ENCODE assay signal across 8 cellular contexts in the genomic region with DNA sequence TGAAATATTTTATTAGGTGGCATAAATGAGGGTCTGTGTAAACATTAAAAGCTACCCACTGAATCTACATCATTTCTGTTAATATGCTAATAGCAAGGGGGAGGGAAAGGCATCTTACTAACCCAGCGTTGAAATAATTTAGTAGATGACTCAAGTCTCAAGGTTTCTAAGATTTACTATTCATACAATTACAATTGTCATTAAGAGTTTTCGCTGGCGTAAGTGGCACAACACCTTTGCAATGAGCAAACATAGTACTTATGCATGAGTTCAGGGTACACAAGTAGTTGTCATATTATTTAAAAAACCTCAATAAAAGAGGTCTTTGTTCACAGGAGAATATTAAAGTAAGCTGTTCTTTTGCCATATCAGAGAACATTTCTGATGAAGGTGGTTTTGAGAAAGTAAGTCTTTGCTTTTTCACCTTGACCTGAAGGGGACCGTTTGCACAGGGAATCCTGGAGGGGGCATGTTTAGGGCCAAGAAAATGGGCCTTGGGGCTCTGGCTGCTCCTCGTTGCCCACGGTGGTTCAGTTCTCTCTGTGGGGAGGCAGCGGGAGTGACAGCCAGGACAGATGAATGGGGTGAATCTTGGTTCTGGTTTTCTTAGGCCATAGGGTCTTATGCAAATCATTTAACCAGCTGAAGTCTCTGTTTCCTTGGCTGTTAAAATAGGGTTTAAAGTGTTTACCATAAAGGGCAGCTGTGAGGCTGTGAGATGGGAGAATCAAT. TPM values are rescaled to one million over a fixed set of nuclear protein-coding genes. Genes with fewer than 3 reads are reported as not detected.
DNase-seq lines count a peak whose midpoint lies in the region; ATAC-seq and TF ChIP-seq lines count a peak whose summit lies in the region.

No MANE protein-coding gene starts in this region.

- no peaks in the 10 kb centered on the region for H3K27me3 ChIP-seq in MG63

- DNase-seq in glutamatergic neuron: no peak
- DNase-seq in MG63: no peak
- DNase-seq in GDM1 (lab: John Stamatoyannopoulos, UW): no peak
- no peak for DNase-seq in SK-N-DZ (ENCODE audit: low spot score)
- no peak for DNase-seq in KG1 (lab: John Stamatoyannopoulos, UW)

- no peaks in the 10 kb centered on the region for H3K9me3 ChIP-seq in MG63

- no peaks in the 10 kb centered on the region for H3K36me3 ChIP-seq in MG63

- H3K4me3 Mint-ChIP-seq in IgD-negative memory B cell: peak overlapping the region; percentile 91 to 99 (median 98)
- no peak overlapping the region for H3K4me3 Mint-ChIP-seq in glutamatergic neuron (ENCODE audit: unreplicated experiment)

- no peak for TF ChIP-seq CTCF in glutamatergic neuron (IDR thresholded peaks at IDR 0.05; ENCODE audit: partially characterized antibody, unreplicated experiment)

- TF ChIP-seq POLR2A in GM15510 (IDR thresholded peaks at IDR 0.05; ENCODE audit: borderline replicate concordance, extremely low read depth, insufficient read length): peak; percentile 67

- H3K27me3 Mint-ChIP-seq in IgD-negative memory B cell (no peaks in the 10 kb centered on the region), glutamatergic neuron (ENCODE audit: unreplicated experiment) (no peaks in the 10 kb centered on the region)

- ATAC-seq in GM21367 (IDR thresholded peaks at IDR 0.05; ENCODE audit: unreplicated experiment): peak; percentile 19

- H3K9me3 Mint-ChIP-seq in IgD-negative memory B cell (no peaks in the 10 kb centered on the region), glutamatergic neuron (ENCODE audit: unreplicated experiment) (no peaks in the 10 kb centered on the region)

- H3K4me3 ChIP-seq in MG63: no peak overlapping the region

- H3K4me1 Mint-ChIP-seq in IgD-negative memory B cell (peaks cover 44 to 65% (median 54%) of the 10 kb centered on the region in 3 donors), glutamatergic neuron (ENCODE audit: low read depth, unreplicated experiment) (peaks cover 3% of the 10 kb centered on the region)

- peak overlapping the region; percentile 89 to 100 (median 99) for H3K27ac Mint-ChIP-seq in IgD-negative memory B cell
- H3K27ac Mint-ChIP-seq in glutamatergic neuron (ENCODE audit: unreplicated experiment): peak overlapping the region; percentile 18

- peaks cover 1% of the 10 kb centered on the region for H3K36me3 Mint-ChIP-seq in IgD-negative memory B cell
- no peaks in the 10 kb centered on the region for H3K36me3 Mint-ChIP-seq in glutamatergic neuron (ENCODE audit: unreplicated experiment)

RNA-seq across cellular contexts. Expression of gene RHOH, which starts 4.4 kb away (rescaled TPM):
- polyA plus RNA-seq in IgD-negative memory B cell: 255 TPM
- total RNA-seq in glutamatergic neuron (ENCODE audit: unreplicated experiment): not detected
- total RNA-seq in MG63 (2014; rRNA removed; shearing (Covaris generic); ENCODE audit: low replicate concordance): not detected in 2 replicates
- not detected in 2 replicates for polyA plus RNA-seq in SK-N-DZ (2014; cell fraction: cytosol; rRNA removed)
- not detected in 2 replicates for polyA plus RNA-seq in SK-N-DZ (2014; cell fraction: nucleus; rRNA removed)
